ENCODE assay signal across 20 cellular contexts in genomic region chr3:69749461-69749860, GRCh38. TPM values are rescaled to one million over a fixed set of nuclear protein-coding genes. Genes with fewer than 3 reads are reported as not detected.
A peak's percentile ranks its signal among the peaks of the same experiment; 100 is the strongest.
DNase-seq lines count a peak whose midpoint lies in the region; ATAC-seq and TF ChIP-seq lines count a peak whose summit lies in the region.
"Had no signal": no experiment of that assay in that cellular context is flagged by ENCODE, and none has a peak within 500 bp of the region (broad histone marks: within the 10 kb centered on the region; RNA-seq: fewer than 3 reads in every experiment).

No MANE protein-coding gene starts in this region.

- no peaks in the 10 kb centered on the region for H3F3A ChIP-seq in SK-N-SH (replicated peaks; ENCODE audit: insufficient read depth)

- no peak overlapping the region for H2AFZ ChIP-seq in SK-N-SH (ENCODE audit: low read depth)

- TF ChIP-seq CTCF in heart right ventricle (IDR thresholded peaks at IDR 0.05) (no peak), gastrocnemius medialis (IDR thresholded peaks at IDR 0.05 in 4 of 5, conservative IDR thresholded peaks at IDR 0.05 in 1 of 5) (no peak), SK-N-SH (IDR thresholded peaks at IDR 0.05) (no peak)

- no peak overlapping the region for H3K4me2 ChIP-seq in SK-N-SH
- H3K4me2 ChIP-seq: BLaER1 had no signal

- POLR2A ChIA-PET in SK-N-SH (lab: Yijun Ruan, JAX): no interaction called here

- H3K27ac ChIP-seq in heart right ventricle: peak overlapping the region in 7 of 10 donors; percentile 0 to 77 (median 22)
- H3K27ac ChIP-seq in gastrocnemius medialis: peak overlapping the region; percentile 9 to 79 (median 60)
- H3K27ac ChIP-seq in SK-N-SH (ENCODE audit: low read depth in 2 of 2, low read length in 1 of 2): no peak overlapping the region
- H3K27ac ChIP-seq: BLaER1 had no signal

- H3K79me2 ChIP-seq in SK-N-SH (ENCODE audit: insufficient read depth): no peaks in the 10 kb centered on the region

- H3K9me2 ChIP-seq in SK-N-SH: no peaks in the 10 kb centered on the region

- no peak for ATAC-seq in heart right ventricle
- no peak for ATAC-seq in Right ventricle myocardium inferior
- no peak for ATAC-seq in gastrocnemius medialis
- ATAC-seq in HG03469 (IDR thresholded peaks at IDR 0.05; ENCODE audit: unreplicated experiment): no peak
- ATAC-seq: K562, PC-3 had no signal

- in situ Hi-C loops in gastrocnemius medialis (cut with MboI; ENCODE audit: low sequenced_read_pairs in 4 of 4): no loop called here

- TF ChIP-seq POLR2A in gastrocnemius medialis (IDR thresholded peaks at IDR 0.05): no peak

- 44 to 67% methylated on average over 3 of the region's 3 CpGs for WGBS in heart right ventricle, 2 donors
- WGBS in SK-N-SH (ENCODE audit: low lambda C conversion rate): 98% methylated on average over 3 of the region's 3 CpGs

- H3K4me1 ChIP-seq in heart right ventricle: peaks cover 11 to 85% (median 72%) of the 10 kb centered on the region in 9 donors
- peaks cover 78 to 83% of the 10 kb centered on the region in 2 donors for H3K4me1 ChIP-seq in gastrocnemius medialis
- H3K4me1 ChIP-seq in SK-N-SH (ENCODE audit: control insufficient read depth in 1 of 2, insufficient read depth in 2 of 2, low read depth in 1 of 2, low read length in 1 of 2): no peaks in the 10 kb centered on the region; a peak in 1 of 4 replicates

- no peak for TF ChIP-seq EP300 in SK-N-SH (IDR thresholded peaks at IDR 0.05; ENCODE audit: borderline replicate concordance in 1 of 2, low read depth in 1 of 2, low read length in 1 of 2)

- H3K4me3 ChIP-seq in heart right ventricle (no peak overlapping the region), gastrocnemius medialis (no peak overlapping the region), SK-N-SH (ENCODE audit: low read depth in 2 of 2, low read length in 1 of 2) (no peak overlapping the region)
- H3K4me3 ChIP-seq: BLaER1, K562 had no signal

- CTCF ChIA-PET in SK-N-SH (lab: Yijun Ruan, JAX): interaction anchor here (1.4 kb wide), 1 partner anchor 16 kb away, joined by 3 read pairs; no protein-coding TSS in a partner anchor

- intact Hi-C loops in heart right ventricle (cut with DNase I): loop anchor here in 1 of 10 donors (5.0 kb wide), 1 partner anchor 38 kb away; no protein-coding TSS in a partner anchor
- intact Hi-C loops in Right ventricle myocardium inferior (cut with DNase I): no loop called here
- intact Hi-C loops in gastrocnemius medialis (cut with DNase I; ENCODE audit: low total_unique reads): no loop called here

- H3K27me3 ChIP-seq in heart right ventricle (no peaks in the 10 kb centered on the region), gastrocnemius medialis (no peaks in the 10 kb centered on the region), SK-N-SH (ENCODE audit: insufficient read depth) (no peaks in the 10 kb centered on the region)
- H3K27me3 ChIP-seq: BLaER1 had no signal

- H3K9ac ChIP-seq in SK-N-SH: no peak overlapping the region
- H3K9ac ChIP-seq: BLaER1 had no signal

- H3K9me3 ChIP-seq in heart right ventricle (peaks cover 0 to 13% (median 0%) of the 10 kb centered on the region in 11 donors), gastrocnemius medialis (no peaks in the 10 kb centered on the region), SK-N-SH (no peaks in the 10 kb centered on the region)

- H3K36me3 ChIP-seq in heart right ventricle: no peaks in the 10 kb centered on the region
- H3K36me3 ChIP-seq in gastrocnemius medialis: no peaks in the 10 kb centered on the region
- no peaks in the 10 kb centered on the region for H3K36me3 ChIP-seq in SK-N-SH (replicated peaks in 1 of 2; ENCODE audit: control insufficient read depth in 1 of 2, insufficient read depth in 2 of 2, low read length in 1 of 2)

- DNase-seq in heart right ventricle (no peak), Right ventricle myocardium inferior (ENCODE audit: missing footprints) (no peak), fibroblast of gingiva (ENCODE audit: low read depth) (peak; percentile 89), gastrocnemius medialis (no peak), NCI-H345 treated with DMSO at 0.1 percent for 48 hours (lab: John Stamatoyannopoulos, UW; ENCODE audit: unreplicated experiment) (no peak), SK-N-SH (no peak)
- DNase-seq: Calu3; CD4-positive, alpha-beta memory T cell; DMS53; GOT3; MV-4-11; NCI-H1417; NCI-H187; NCI-H226; NCI-H524 treated with DMSO at 0.1 percent for 48 hours; PC-3; RPMI8226 had no signal

- no peak for TF ChIP-seq RAD21 in SK-N-SH (IDR thresholded peaks at IDR 0.05; ENCODE audit: low read length)

- no peaks in the 10 kb centered on the region for H4K20me1 ChIP-seq in SK-N-SH (ENCODE audit: insufficient read depth)
- H4K20me1 ChIP-seq: BLaER1 had no signal

TF ChIP-seq in SK-N-SH, 30 proteins besides CTCF, POLR2A, EP300 and RAD21:
- TF ChIP-seq, protein P1, sequence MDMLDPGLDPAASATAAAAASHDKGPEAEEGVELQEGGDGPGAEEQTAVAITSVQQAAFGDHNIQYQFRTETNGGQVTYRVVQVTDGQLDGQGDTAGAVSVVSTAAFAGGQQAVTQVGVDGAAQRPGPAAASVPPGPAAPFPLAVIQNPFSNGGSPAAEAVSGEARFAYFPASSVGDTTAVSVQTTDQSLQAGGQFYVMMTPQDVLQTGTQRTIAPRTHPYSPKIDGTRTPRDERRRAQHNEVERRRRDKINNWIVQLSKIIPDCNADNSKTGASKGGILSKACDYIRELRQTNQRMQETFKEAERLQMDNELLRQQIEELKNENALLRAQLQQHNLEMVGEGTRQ (IDR thresholded peaks at IDR 0.05; ENCODE audit: borderline replicate concordance, low read depth, low read length): no peak
- TF ChIP-seq YY1 (IDR thresholded peaks at IDR 0.05; ENCODE audit: low read depth) (no peak), RFX5 (IDR thresholded peaks at IDR 0.05; ENCODE audit: low read length) (no peak), JUND (IDR thresholded peaks at IDR 0.05) (no peak), TEAD4 (IDR thresholded peaks at IDR 0.05; ENCODE audit: borderline replicate concordance, insufficient read depth) (no peak), TAF1 (IDR thresholded peaks at IDR 0.05; ENCODE audit: borderline replicate concordance, low read depth, low read length) (no peak), MEF2A (IDR thresholded peaks at IDR 0.05; ENCODE audit: borderline replicate concordance, low read depth) (no peak), TCF12 (IDR thresholded peaks at IDR 0.05) (no peak), SIN3A (IDR thresholded peaks at IDR 0.05; ENCODE audit: borderline replicate concordance, low read depth, low read length) (no peak), USF1 (IDR thresholded peaks at IDR 0.05; ENCODE audit: borderline replicate concordance, low read depth) (no peak), POLR2AphosphoS5 (IDR thresholded peaks at IDR 0.05; ENCODE audit: low read depth, low read length) (no peak), GABPA (IDR thresholded peaks at IDR 0.05; ENCODE audit: low read depth) (no peak), FOXM1 (IDR thresholded peaks at IDR 0.05; ENCODE audit: low read depth) (no peak), EZH2phosphoT487 (IDR thresholded peaks at IDR 0.05; ENCODE audit: borderline replicate concordance, low read depth) (no peak), FOSL2 (IDR thresholded peaks at IDR 0.05; ENCODE audit: borderline replicate concordance, low read depth) (no peak), IRF3 (IDR thresholded peaks at IDR 0.05; ENCODE audit: low read depth, low read length) (no peak)
- TF ChIP-seq, protein P2, sequence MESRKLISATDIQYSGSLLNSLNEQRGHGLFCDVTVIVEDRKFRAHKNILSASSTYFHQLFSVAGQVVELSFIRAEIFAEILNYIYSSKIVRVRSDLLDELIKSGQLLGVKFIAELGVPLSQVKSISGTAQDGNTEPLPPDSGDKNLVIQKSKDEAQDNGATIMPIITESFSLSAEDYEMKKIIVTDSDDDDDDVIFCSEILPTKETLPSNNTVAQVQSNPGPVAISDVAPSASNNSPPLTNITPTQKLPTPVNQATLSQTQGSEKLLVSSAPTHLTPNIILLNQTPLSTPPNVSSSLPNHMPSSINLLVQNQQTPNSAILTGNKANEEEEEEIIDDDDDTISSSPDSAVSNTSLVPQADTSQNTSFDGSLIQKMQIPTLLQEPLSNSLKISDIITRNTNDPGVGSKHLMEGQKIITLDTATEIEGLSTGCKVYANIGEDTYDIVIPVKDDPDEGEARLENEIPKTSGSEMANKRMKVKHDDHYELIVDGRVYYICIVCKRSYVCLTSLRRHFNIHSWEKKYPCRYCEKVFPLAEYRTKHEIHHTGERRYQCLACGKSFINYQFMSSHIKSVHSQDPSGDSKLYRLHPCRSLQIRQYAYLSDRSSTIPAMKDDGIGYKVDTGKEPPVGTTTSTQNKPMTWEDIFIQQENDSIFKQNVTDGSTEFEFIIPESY (IDR thresholded peaks at IDR 0.05; ENCODE audit: borderline replicate concordance, low read depth): no peak
- TF ChIP-seq, protein P3, sequence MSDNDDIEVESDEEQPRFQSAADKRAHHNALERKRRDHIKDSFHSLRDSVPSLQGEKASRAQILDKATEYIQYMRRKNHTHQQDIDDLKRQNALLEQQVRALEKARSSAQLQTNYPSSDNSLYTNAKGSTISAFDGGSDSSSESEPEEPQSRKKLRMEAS (IDR thresholded peaks at IDR 0.05; ENCODE audit: low read depth): no peak

RNA-seq across cellular contexts. Expression of gene MITF, which starts 10.2 kb away (rescaled TPM):
- 100 to 1,000 TPM in 1 of 10 donors, 10 to 100 TPM in 9; 53.7 to 101 (median 87.0) TPM for total RNA-seq in heart right ventricle
- polyA plus RNA-seq in heart right ventricle: 10 to 100 TPM; 15.1 to 24.3 TPM
- total RNA-seq in Right ventricle myocardium inferior: 71.0 TPM
- 100 to 1,000 TPM in 3 of 4 donors, 10 to 100 TPM in 1; 71.1 to 139 (median 109) TPM for total RNA-seq in gastrocnemius medialis
- 1.7 and 2.5 TPM in 2 replicates for polyA plus RNA-seq in SK-N-SH (2012; rRNA removed)
- polyA plus RNA-seq in SK-N-SH (2012; cell fraction: cytosol; rRNA removed): 2.0 and 2.3 TPM in 2 replicates
- polyA plus RNA-seq in SK-N-SH (2012; cell fraction: nucleus; rRNA removed): 1.5 and 2.3 TPM in 2 replicates
- polyA plus RNA-seq: CD4-positive, alpha-beta memory T cell had no signal

Comparison
In these comparisons a context has a peak if more than half of its experiments do, and no peak if none do; other contexts are left out.
1. H3K27ac ChIP-seq: peak in heart right ventricle (7 of 10) and gastrocnemius medialis (4 of 4); none in SK-N-SH (0 of 2).